13 cellular contexts compared by ENCODE assay signal in genomic region chr19:46323227-46323626, GRCh38. TPM values are rescaled to one million over a fixed set of nuclear protein-coding genes. Genes with fewer than 3 reads are reported as not detected.
"Had no signal": no experiment of that assay in that cellular context is flagged by ENCODE, and none has a peak within 500 bp of the region (broad histone marks: within the 10 kb centered on the region; RNA-seq: fewer than 3 reads in every experiment).

No MANE protein-coding gene starts in this region.

RNA-seq across cellular contexts. Expression of gene HIF3A, which starts 26.4 kb away (rescaled TPM):
- total RNA-seq: activated B cell treated with CpG ODN at 0.5 μM for 24 hours; activated CD4-positive, alpha-beta memory T cell treated with anti-CD3 and anti-CD28 coated beads for 36 hours; activated CD4-positive, alpha-beta memory T cell treated with anti-CD3 and anti-CD28 coated beads, Interleukin-2, amount 10 ng/mL, durations not matched to agents 7 days and 5 days; activated CD4-positive, alpha-beta T cell treated with anti-CD3 and anti-CD28 coated beads for 36 hours; activated CD4-positive, alpha-beta T cell treated with anti-CD3 and anti-CD28 coated beads, Interleukin-2, amount 10 ng/mL, durations not matched to agents 24 days and 14 days; activated CD4-positive, alpha-beta T cell treated with anti-CD3 and anti-CD28 coated beads, Interleukin-2, amount 10 ng/mL, durations not matched to agents 7 days and 5 days; activated CD8-positive, alpha-beta memory T cell treated with anti-CD3 and anti-CD28 coated beads for 36 hours; activated CD8-positive, alpha-beta memory T cell treated with anti-CD3 and anti-CD28 coated beads, Interleukin-2, amount 10 ng/mL, durations not matched to agents 7 days and 5 days; activated CD8-positive, alpha-beta T cell treated with anti-CD3 and anti-CD28 coated beads for 36 hours; activated CD8-positive, alpha-beta T cell treated with anti-CD3 and anti-CD28 coated beads, Interleukin-2, amount 10 ng/mL, durations not matched to agents 7 days and 5 days; T-helper 1 cell treated with Interleukin-12 subunit alpha and Interleukin-12 subunit beta and Interleukin-4 antibody, amounts not matched to agents 30 ng/mL and 1 ng/mL, for 36 hours; T-helper 17 cell; T-helper 2 cell treated with Interferon-gamma antibody and Interleukin-4, amounts not matched to agents 100 ng/mL and 5 ng/mL, for 36 hours had no signal
